In genomic region chr13:112443191-112444000, GRCh38 we compare ENCODE assay signal across 9 cellular contexts.
DNase-seq lines count a peak whose midpoint lies in the region; ATAC-seq and TF ChIP-seq lines count a peak whose summit lies in the region.
"Had no signal": no experiment of that assay in that cellular context is flagged by ENCODE, and none has a peak within 500 bp of the region (broad histone marks: within the 10 kb centered on the region; RNA-seq: fewer than 3 reads in every experiment).

No MANE protein-coding gene starts in this region.

- in situ Hi-C loops in brain microvascular endothelial cell (cut with HindIII; ENCODE audit: low pct_ligation_motif_present, low sequenced_read_pairs): no loop called here

- DNase-seq in GM03348 (ENCODE audit: low spot score): peak; percentile 57
- no peak for DNase-seq in HL-60 (ENCODE audit: low read depth in 1 of 2, low spot score in 1 of 2)
- no peak for DNase-seq in brain microvascular endothelial cell
- peak; percentile 69 for DNase-seq in mesenteric fat pad (ENCODE audit: low spot score)
- no peak for DNase-seq in EL
- DNase-seq in T-helper 17 cell: no peak
- DNase-seq in NCI-H1436 treated with DMSO at 0.1 percent for 48 hours (lab: John Stamatoyannopoulos, UW): no peak

- no peak overlapping the region for H3K4me3 Mint-ChIP-seq in T-helper 17 cell

- H3K36me3 Mint-ChIP-seq in T-helper 17 cell (ENCODE audit: low read depth): no peaks in the 10 kb centered on the region

- H3K27me3 ChIP-seq in HL-60 (ENCODE audit: insufficient read depth, poor library complexity, severe bottlenecking) (peaks cover 10% of the 10 kb centered on the region), brain microvascular endothelial cell (replicated peaks) (no peaks in the 10 kb centered on the region)
- H3K27me3 ChIP-seq: ovary had no signal

- peaks cover 3% of the 10 kb centered on the region for H3K4me1 Mint-ChIP-seq in T-helper 17 cell

- no peak for ATAC-seq in T-helper 17 cell

- H3K36me3 ChIP-seq in brain microvascular endothelial cell (replicated peaks): no peaks in the 10 kb centered on the region
- H3K36me3 ChIP-seq: ovary had no signal

- no peaks in the 10 kb centered on the region for H3K9me3 ChIP-seq in T-helper 17 cell (ENCODE audit: control insufficient read depth, low read length, poor library complexity, severe bottlenecking)
- H3K9me3 ChIP-seq: ovary had no signal

- H3K4me3 ChIP-seq in HL-60 (replicated peaks; ENCODE audit: insufficient read depth, low read length) (no peak overlapping the region), brain microvascular endothelial cell (ENCODE audit: low read depth, low read length) (no peak overlapping the region)
- H3K4me3 ChIP-seq: ovary had no signal

- TF ChIP-seq CTCF in HL-60 (IDR thresholded peaks at IDR 0.05; ENCODE audit: insufficient read depth, low read length) (peak; percentile 23), brain microvascular endothelial cell (IDR thresholded peaks at IDR 0.05; ENCODE audit: low read depth, low read length, missing control alignments) (peak; percentile 59)

- no peak overlapping the region for H3K27ac ChIP-seq in HL-60 (replicated peaks)
- no peak overlapping the region for H3K27ac ChIP-seq in brain microvascular endothelial cell
- H3K27ac ChIP-seq: ovary, VCaP had no signal

- no peak overlapping the region for H3K27ac Mint-ChIP-seq in T-helper 17 cell

- peaks cover 37% of the 10 kb centered on the region for H3K27me3 Mint-ChIP-seq in T-helper 17 cell

Comparison
In these comparisons a context has a peak if more than half of its experiments do, and no peak if none do; other contexts are left out.
1. DNase-seq: peak in GM03348 (single experiment) and mesenteric fat pad (single experiment); none in HL-60 (0 of 2), brain microvascular endothelial cell (single experiment), EL (single experiment), T-helper 17 cell (0 of 3) and NCI-H1436 treated with DMSO at 0.1 percent for 48 hours (single experiment).